ENCODE assay signal across 35 cellular contexts in genomic region chr3:114176487-114176886, GRCh38. TPM values are rescaled to one million over a fixed set of nuclear protein-coding genes. Genes with fewer than 3 reads are reported as not detected.
"Had no signal": no experiment of that assay in that cellular context is flagged by ENCODE, and none has a peak within 500 bp of the region (broad histone marks: within the 10 kb centered on the region; RNA-seq: fewer than 3 reads in every experiment).

No MANE protein-coding gene starts in this region.

- H3K9me3 ChIP-seq: adrenal gland, body of pancreas, breast epithelium had no signal

- H3K4me1 ChIP-seq: adrenal gland, body of pancreas, breast epithelium had no signal

- H3K4me3 ChIP-seq: adrenal gland, body of pancreas, breast epithelium had no signal

- H3K27ac ChIP-seq: adrenal gland, body of pancreas, brain microvascular endothelial cell, breast epithelium, VCaP had no signal

- H3K36me3 Mint-ChIP-seq: activated CD4-positive, alpha-beta memory T cell treated with anti-CD3 and anti-CD28 coated beads for 36 hours; activated naive CD4-positive, alpha-beta T cell treated with anti-CD3 and anti-CD28 coated beads, Interleukin-2, amount 50 U/mL, for 72 hours; activated naive CD8-positive, alpha-beta T cell treated with anti-CD3 and anti-CD28 coated beads for 36 hours had no signal

- H3K27me3 Mint-ChIP-seq: activated CD8-positive, alpha-beta T cell treated with anti-CD3 and anti-CD28 coated beads for 36 hours had no signal

- H3K9me3 Mint-ChIP-seq: activated B cell treated with CpG ODN at 0.5 μM for 24 hours; activated CD4-positive, alpha-beta memory T cell treated with anti-CD3 and anti-CD28 coated beads for 36 hours; activated CD8-positive, alpha-beta T cell treated with anti-CD3 and anti-CD28 coated beads for 36 hours; activated naive CD4-positive, alpha-beta T cell treated with anti-CD3 and anti-CD28 coated beads, Interleukin-2, amount 50 U/mL, for 72 hours; activated T-cell treated with anti-CD3 and anti-CD28 coated beads, Interleukin-2, amount 50 U/mL, for 4 hours; activated T-helper 1 cell treated with anti-CD3 and anti-CD28 coated beads, Interleukin-12 subunit alpha, Interleukin-12 subunit beta, Interleukin-2, Interleukin-4 antibody, amounts not matched to agents 30 ng/mL and 10 ng/mL and 1 ng/mL, durations not matched to agents 14 hours and 24 hours and 36 hours; activated T-helper 2 cell treated with anti-CD3 and anti-CD28 coated beads, Interferon-gamma antibody, Interleukin-2, Interleukin-4, amounts not matched to agents 10 μg/mL and 5 μg/mL and 100 μg/mL, durations not matched to agents 14 hours and 24 hours and 36 hours; T-helper 1 cell treated with Interleukin-12 subunit alpha and Interleukin-12 subunit beta and Interleukin-4 antibody, amounts not matched to agents 30 μg/mL and 1 μg/mL, for 36 hours; T-helper 2 cell treated with Interferon-gamma antibody and Interleukin-4, amounts not matched to agents 5 μg/mL and 100 μg/mL, for 36 hours had no signal

- H3K27me3 ChIP-seq: adrenal gland, body of pancreas, brain microvascular endothelial cell, breast epithelium had no signal

- H3K27ac Mint-ChIP-seq: activated B cell treated with CpG ODN at 0.5 μM for 24 hours; activated CD4-positive, alpha-beta memory T cell treated with anti-CD3 and anti-CD28 coated beads for 36 hours; activated CD4-positive, alpha-beta T cell treated with anti-CD3 and anti-CD28 coated beads, Interleukin-2, amount 10 ng/mL, durations not matched to agents 24 days and 14 days; activated CD8-positive, alpha-beta T cell treated with anti-CD3 and anti-CD28 coated beads for 36 hours; activated naive CD4-positive, alpha-beta T cell treated with anti-CD3 and anti-CD28 coated beads, Interleukin-2, amount 50 U/mL, for 72 hours; activated naive CD8-positive, alpha-beta T cell treated with anti-CD3 and anti-CD28 coated beads for 36 hours; activated T-helper 1 cell treated with anti-CD3 and anti-CD28 coated beads, Interleukin-12 subunit alpha, Interleukin-12 subunit beta, Interleukin-2, Interleukin-4 antibody, amounts not matched to agents 30 ng/mL and 10 ng/mL and 1 ng/mL, durations not matched to agents 14 hours and 24 hours and 36 hours; activated T-helper 2 cell treated with anti-CD3 and anti-CD28 coated beads, Interferon-gamma antibody, Interleukin-2, Interleukin-4, amounts not matched to agents 10 μg/mL and 5 μg/mL and 100 μg/mL, durations not matched to agents 14 hours and 24 hours and 36 hours; T-helper 1 cell treated with Interleukin-12 subunit alpha and Interleukin-12 subunit beta and Interleukin-4 antibody, amounts not matched to agents 30 μg/mL and 1 μg/mL, for 36 hours; T-helper 2 cell treated with Interferon-gamma antibody and Interleukin-4, amounts not matched to agents 5 μg/mL and 100 μg/mL, for 36 hours had no signal

- H3K36me3 ChIP-seq: adrenal gland, brain microvascular endothelial cell, breast epithelium had no signal

- H3K4me3 Mint-ChIP-seq: activated B cell treated with CpG ODN at 0.5 μM for 24 hours; activated CD4-positive, alpha-beta memory T cell treated with anti-CD3 and anti-CD28 coated beads for 36 hours; activated CD4-positive, alpha-beta T cell treated with anti-CD3 and anti-CD28 coated beads, Interleukin-2, amount 10 ng/mL, durations not matched to agents 24 days and 14 days; activated CD8-positive, alpha-beta T cell treated with anti-CD3 and anti-CD28 coated beads for 36 hours; activated naive CD8-positive, alpha-beta T cell treated with anti-CD3 and anti-CD28 coated beads for 36 hours; activated T-cell treated with anti-CD3 and anti-CD28 coated beads, Interleukin-2, amount 50 U/mL, for 4 hours; activated T-helper 1 cell treated with anti-CD3 and anti-CD28 coated beads, Interleukin-12 subunit alpha, Interleukin-12 subunit beta, Interleukin-2, Interleukin-4 antibody, amounts not matched to agents 30 ng/mL and 10 ng/mL and 1 ng/mL, durations not matched to agents 14 hours and 24 hours and 36 hours; T-helper 1 cell treated with Interleukin-12 subunit alpha and Interleukin-12 subunit beta and Interleukin-4 antibody, amounts not matched to agents 30 μg/mL and 1 μg/mL, for 36 hours; T-helper 2 cell treated with Interferon-gamma antibody and Interleukin-4, amounts not matched to agents 5 μg/mL and 100 μg/mL, for 36 hours had no signal

- ATAC-seq: activated CD8-positive, alpha-beta T cell treated with anti-CD3 and anti-CD28 coated beads for 36 hours; activated naive CD4-positive, alpha-beta T cell treated with anti-CD3 and anti-CD28 coated beads, Interleukin-2, amount 50 U/mL, for 72 hours; activated T-cell treated with anti-CD3 and anti-CD28 coated beads, Interleukin-2, amount 50 U/mL, for 4 hours; body of pancreas had no signal

- DNase-seq: activated B cell treated with CpG ODN at 0.5 μM for 24 hours; activated CD4-positive, alpha-beta memory T cell treated with anti-CD3 and anti-CD28 coated beads for 36 hours; activated CD4-positive, alpha-beta T cell treated with anti-CD3 and anti-CD28 coated beads for 4 hours; activated CD4-positive, alpha-beta T cell treated with anti-CD3 and anti-CD28 coated beads, Interleukin-2, amount 10 ng/mL, durations not matched to agents 24 days and 14 days; activated CD4-positive, alpha-beta T cell treated with anti-CD3 and anti-CD28 coated beads, Interleukin-2, amount 50 U/mL, for 1 hour; activated CD4-positive, alpha-beta T cell treated with anti-CD3 and anti-CD28 coated beads, Interleukin-2, amount 50 U/mL, for 4 hours; activated CD4-positive, CD25-positive, alpha-beta regulatory T cell treated with anti-CD3 and anti-CD28 coated beads, Interleukin-2, amount 50 U/mL, for 72 hours; activated CD8-positive, alpha-beta memory T cell treated with anti-CD3 and anti-CD28 coated beads, Interleukin-2, amount 50 U/mL, for 4 hours; activated CD8-positive, alpha-beta T cell treated with anti-CD3 and anti-CD28 coated beads for 36 hours; activated effector memory CD4-positive, alpha-beta T cell treated with Interleukin-2 at 50 U/mL for 16 hours; activated gamma-delta T cell; activated naive CD4-positive, alpha-beta T cell treated with anti-CD3 and anti-CD28 coated beads, Interleukin-2, amount 50 U/mL, for 16 hours; activated naive CD4-positive, alpha-beta T cell treated with Interleukin-2 at 50 U/mL for 16 hours; activated naive CD8-positive, alpha-beta T cell treated with anti-CD3 and anti-CD28 coated beads for 36 hours; activated T-cell treated with anti-CD3 and anti-CD28 coated beads for 4 hours; activated T-cell treated with anti-CD3 and anti-CD28 coated beads, Interleukin-2, amount 50 U/mL, for 1 hour; activated T-cell treated with anti-CD3 and anti-CD28 coated beads, Interleukin-2, amount 50 U/mL, for 4 hours; adrenal gland; amniotic stem cell; aorta; body of pancreas; brain microvascular endothelial cell; central memory CD4-positive, alpha-beta T cell; T-helper 1 cell; T-helper 9 cell had no signal

RNA-seq across cellular contexts. Expression of gene DRD3, which starts 2.4 kb away (rescaled TPM):
- total RNA-seq: activated B cell treated with CpG ODN at 0.5 μM for 24 hours; activated CD4-positive, alpha-beta memory T cell treated with anti-CD3 and anti-CD28 coated beads for 36 hours; activated CD4-positive, alpha-beta T cell treated with anti-CD3 and anti-CD28 coated beads, Interleukin-2, amount 10 ng/mL, durations not matched to agents 24 days and 14 days; activated CD8-positive, alpha-beta memory T cell treated with anti-CD3 and anti-CD28 coated beads for 36 hours; activated CD8-positive, alpha-beta T cell treated with anti-CD3 and anti-CD28 coated beads for 36 hours; activated naive CD4-positive, alpha-beta T cell treated with anti-CD3 and anti-CD28 coated beads, Interleukin-2, amount 50 U/mL, for 72 hours; activated naive CD8-positive, alpha-beta T cell treated with anti-CD3 and anti-CD28 coated beads for 36 hours; activated T-cell treated with anti-CD3 and anti-CD28 coated beads, Interleukin-2, amount 50 U/mL, for 4 hours; activated T-helper 1 cell treated with anti-CD3 and anti-CD28 coated beads, Interleukin-12 subunit alpha, Interleukin-12 subunit beta, Interleukin-2, Interleukin-4 antibody, amounts not matched to agents 30 ng/mL and 10 ng/mL and 1 ng/mL, durations not matched to agents 14 hours and 24 hours and 36 hours; adrenal gland; aorta; astrocyte; body of pancreas; breast epithelium; cerebellum had no signal
- polyA plus RNA-seq: adrenal gland, aorta had no signal
